8 cellular contexts compared by ENCODE assay signal in genomic region chr1:201888282-201889033, GRCh38. TPM values are rescaled to one million over a fixed set of nuclear protein-coding genes. Genes with fewer than 3 reads are reported as not detected.
DNase-seq lines count a peak whose midpoint lies in the region; ATAC-seq and TF ChIP-seq lines count a peak whose summit lies in the region.

Gene SHISA4, plus strand, starts transcription at chr1:201888898. Its CDS starts 97 bp downstream, at chr1:201888995.

- H3K36me3 ChIP-seq in brain microvascular endothelial cell (replicated peaks) (no peaks in the 10 kb centered on the region), iPS DF 6.9 (ENCODE audit: control insufficient read depth, insufficient read depth, low read length) (no peaks in the 10 kb centered on the region)

- H3K9me3 Mint-ChIP-seq in progenitor cell of endocrine pancreas (ENCODE audit: low read depth), result no peaks in the 10 kb centered on the region

- peaks cover 7% of the 10 kb centered on the region for H3K4me1 ChIP-seq in iPS DF 6.9 (ENCODE audit: control insufficient read depth, insufficient read depth, low read length)

- peaks cover 2% of the 10 kb centered on the region for H3K4me1 Mint-ChIP-seq in progenitor cell of endocrine pancreas (ENCODE audit: low read depth)

- TF ChIP-seq CTCF in brain microvascular endothelial cell (IDR thresholded peaks at IDR 0.05; ENCODE audit: low read depth, low read length, missing control alignments), result no peak
- no peak for TF ChIP-seq CTCF in progenitor cell of endocrine pancreas (IDR thresholded peaks at IDR 0.05; ENCODE audit: unreplicated experiment)

- H3K27me3 ChIP-seq in brain microvascular endothelial cell (replicated peaks), result no peaks in the 10 kb centered on the region
- H3K27me3 ChIP-seq in iPS DF 6.9 (ENCODE audit: control insufficient read depth, insufficient read depth, low read length), result no peaks in the 10 kb centered on the region

- ATAC-seq in GM21723 (IDR thresholded peaks at IDR 0.05; ENCODE audit: unreplicated experiment), result no peak
- no peak for ATAC-seq in HG03469 (IDR thresholded peaks at IDR 0.05; ENCODE audit: unreplicated experiment)

- no peaks in the 10 kb centered on the region for H3K36me3 Mint-ChIP-seq in progenitor cell of endocrine pancreas (ENCODE audit: insufficient read depth)

- H3K27ac ChIP-seq in brain microvascular endothelial cell (no peak within 1 kb of the TSS), iPS DF 6.9 (ENCODE audit: low read length) (no peak within 1 kb of the TSS)

- in situ Hi-C loops in brain microvascular endothelial cell (cut with HindIII; ENCODE audit: low pct_ligation_motif_present, low sequenced_read_pairs), result no loop called here

- WGBS in iPS DF 6.9 (ENCODE audit: insufficient coverage, insufficient read length), result no CpG with 5 or more reads among the region's 47 CpGs

- H3K9me3 ChIP-seq in iPS DF 6.9 (ENCODE audit: control insufficient read depth, insufficient read depth, low read length), result no peaks in the 10 kb centered on the region

- H3K4me3 ChIP-seq in brain microvascular endothelial cell (ENCODE audit: low read depth, low read length) (peak within 1 kb of the TSS; percentile 74), iPS DF 6.9 (ENCODE audit: low read length) (peak within 1 kb of the TSS; percentile 80)

- H3K27ac Mint-ChIP-seq in progenitor cell of endocrine pancreas, result no peak within 1 kb of the TSS

- H3K27me3 Mint-ChIP-seq in progenitor cell of endocrine pancreas, result peaks cover 47% of the 10 kb centered on the region

- H3K4me3 Mint-ChIP-seq in progenitor cell of endocrine pancreas (ENCODE audit: low read depth), result peak within 1 kb of the TSS; percentile 73

- DNase-seq in NCI-H82 (lab: John Stamatoyannopoulos, UW), result peak; percentile 63
- no peak for DNase-seq in NCI-H82 treated with DMSO at 0.1 percent for 48 hours (lab: John Stamatoyannopoulos, UW; ENCODE audit: unreplicated experiment)
- DNase-seq in NCI-H510A (lab: John Stamatoyannopoulos, UW), result peak; percentile 54
- no peak for DNase-seq in brain microvascular endothelial cell
- DNase-seq in iPS DF 6.9 (ENCODE audit: low read depth, low spot score), result no peak
- DNase-seq in progenitor cell of endocrine pancreas (ENCODE audit: low spot score, unreplicated experiment), result peak; percentile 28

RNA-seq across cellular contexts. Expression of gene SHISA4, which starts in this region (rescaled TPM):
- 6.6 and 7.4 TPM in 2 replicates for total RNA-seq in progenitor cell of endocrine pancreas

Comparison
In these comparisons a context has a peak if more than half of its experiments do, and no peak if none do; other contexts are left out.
1. DNase-seq: peak in NCI-H82 (single experiment), NCI-H510A (single experiment) and progenitor cell of endocrine pancreas (single experiment); none in NCI-H82 treated with DMSO at 0.1 percent for 48 hours (single experiment), brain microvascular endothelial cell (single experiment) and iPS DF 6.9 (single experiment).